In the genomic region with DNA sequence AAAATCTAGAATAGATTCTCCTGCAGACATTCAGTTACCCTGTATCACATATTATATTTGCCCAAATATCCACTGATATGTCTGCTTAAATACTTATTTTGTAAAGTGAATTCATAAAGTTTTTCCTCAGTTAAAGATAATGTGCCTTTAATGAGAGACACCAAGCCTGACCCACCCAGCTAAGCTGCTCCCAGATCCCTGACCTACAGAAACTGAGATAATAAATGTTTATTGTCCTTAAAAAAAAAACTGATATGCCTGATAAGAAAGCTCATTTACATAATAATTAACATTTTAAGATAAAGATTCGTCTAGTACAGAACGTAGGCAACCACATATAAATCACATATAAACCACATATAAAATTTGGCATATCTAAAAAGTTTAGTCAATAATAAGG, we compare ENCODE assay signal across 20 cellular contexts.
DNase-seq lines count a peak whose midpoint lies in the region; ATAC-seq, FAIRE-seq and TF ChIP-seq lines count a peak whose summit lies in the region.
"Had no signal": no experiment of that assay in that cellular context is flagged by ENCODE, and none has a peak within 500 bp of the region (broad histone marks: within the 10 kb centered on the region; RNA-seq: fewer than 3 reads in every experiment).

No MANE protein-coding gene starts in this region.

- H3K9me3 ChIP-seq in mucosa of descending colon, result no peaks in the 10 kb centered on the region
- no peaks in the 10 kb centered on the region for H3K9me3 ChIP-seq in small intestine (ENCODE audit: control insufficient read depth, low read depth)
- H3K9me3 ChIP-seq in PC-3 (ENCODE audit: low read length), result no peaks in the 10 kb centered on the region
- H3K9me3 ChIP-seq: A549; BLaER1 treated with 17β-estradiol and CSF1 and Interleukin-3, amounts not matched to agents 10 nM and 100 nM; Caco-2 had no signal

- no peaks in the 10 kb centered on the region for H3K9me2 ChIP-seq in PC-3 (replicated peaks; ENCODE audit: low read length)

- H3K36me3 ChIP-seq in mucosa of descending colon (ENCODE audit: low read depth) (no peaks in the 10 kb centered on the region), small intestine (ENCODE audit: control insufficient read depth in 2 of 2, insufficient read depth in 2 of 2, low read length in 2 of 2) (no peaks in the 10 kb centered on the region), PC-3 (ENCODE audit: low read depth, low read length) (no peaks in the 10 kb centered on the region)
- H3K36me3 ChIP-seq: BLaER1 treated with 17β-estradiol and CSF1 and Interleukin-3, amounts not matched to agents 10 nM and 100 nM had no signal

- POLR2A ChIA-PET in PC-3 (lab: Charles Lee; ENCODE audit: unreplicated experiment), result no interaction called here

- no peaks in the 10 kb centered on the region for H3F3A ChIP-seq in PC-3 (ENCODE audit: low read length, unreplicated experiment)

- intact Hi-C loops in mucosa of descending colon (cut with DNase I, micrococcal nuclease) (no loop called here), PC-3 (cut with micrococcal nuclease) (no loop called here)

- H4K20me1 ChIP-seq in PC-3 (ENCODE audit: low read length), result no peaks in the 10 kb centered on the region
- H4K20me1 ChIP-seq: BLaER1 treated with 17β-estradiol and CSF1 and Interleukin-3, amounts not matched to agents 10 nM and 100 nM had no signal

- DNase-seq in mucosa of descending colon, result peak in 1 of 3 donors; percentile 24
- DNase-seq in small intestine, result peak; percentile 16
- no peak for DNase-seq in T-helper 9 cell
- no peak for DNase-seq in PC-3
- DNase-seq: AML-193; Caco-2; Calu3; CD4-positive, alpha-beta T cell; CD8-positive, alpha-beta T cell; DMS79 treated with DMSO at 0.1 percent for 48 hours; GF-D8 had no signal

- H3K4me3 ChIP-seq in mucosa of descending colon, result no peak overlapping the region
- H3K4me3 ChIP-seq in small intestine (ENCODE audit: low read depth in 1 of 2, low read length in 2 of 2), result no peak overlapping the region
- no peak overlapping the region for H3K4me3 ChIP-seq in PC-3 (ENCODE audit: low read length)
- H3K4me3 ChIP-seq: A549; BLaER1 treated with 17β-estradiol and CSF1 and Interleukin-3, amounts not matched to agents 10 nM and 100 nM had no signal

- FAIRE-seq in colon (lab: Jason Lieb, UNC) (peak; percentile 84), small intestine (lab: Jason Lieb, UNC) (peak; percentile 55)
- FAIRE-seq: D721Med, G401.6, GM12891, GM19239 had no signal

- no peaks in the 10 kb centered on the region for H3K79me2 ChIP-seq in PC-3 (ENCODE audit: low read length)

- TF ChIP-seq CTCF in mucosa of descending colon (IDR thresholded peaks at IDR 0.05) (no peak), PC-3 (conservative IDR thresholded peaks at IDR 0.05; ENCODE audit: low read depth, low read length) (no peak)

- H2AFZ ChIP-seq in PC-3 (ENCODE audit: low read length), result no peak overlapping the region

- no peak overlapping the region for H3K4me2 ChIP-seq in PC-3 (ENCODE audit: low read length)
- H3K4me2 ChIP-seq: A549; BLaER1 treated with 17β-estradiol and CSF1 and Interleukin-3, amounts not matched to agents 10 nM and 100 nM had no signal

- CTCF ChIA-PET in PC-3 (lab: Charles Lee), result no interaction called here

- ATAC-seq in mucosa of descending colon, result peak; percentile 81
- ATAC-seq in PC-3, result no peak
- ATAC-seq: A549; CD8-positive, alpha-beta T cell had no signal

- H3K27ac ChIP-seq in small intestine (ENCODE audit: low read depth in 1 of 2, low read length in 1 of 2) (no peak overlapping the region), PC-3 (ENCODE audit: low read length) (no peak overlapping the region)
- H3K27ac ChIP-seq: 22Rv1; A549; BLaER1 treated with 17β-estradiol and CSF1 and Interleukin-3, amounts not matched to agents 10 nM and 100 nM; C4-2B had no signal

- 8 to 70% (median 45%) methylated on average over 2 of the region's 2 CpGs for WGBS in small intestine, 3 donors

- H3K27me3 ChIP-seq in small intestine (ENCODE audit: control insufficient read depth in 2 of 2, insufficient read depth in 2 of 2, low read length in 2 of 2) (no peaks in the 10 kb centered on the region), PC-3 (ENCODE audit: low read length) (no peaks in the 10 kb centered on the region)
- H3K27me3 ChIP-seq: BLaER1 treated with 17β-estradiol and CSF1 and Interleukin-3, amounts not matched to agents 10 nM and 100 nM had no signal

- no TSS peak for BruUV-seq in PC-3 (replicated peaks; lab: Mats Ljungman, UMichigan)

- H3K4me1 ChIP-seq in mucosa of descending colon (ENCODE audit: low read depth), result peaks cover 5% of the 10 kb centered on the region
- peaks cover 0 to 2% of the 10 kb centered on the region in 2 donors for H3K4me1 ChIP-seq in small intestine (ENCODE audit: control insufficient read depth in 2 of 2, insufficient read depth in 1 of 2, low read depth in 1 of 2, low read length in 1 of 2)
- H3K4me1 ChIP-seq in PC-3 (ENCODE audit: insufficient read depth, low read length), result no peaks in the 10 kb centered on the region
- H3K4me1 ChIP-seq: A549; BLaER1 treated with 17β-estradiol and CSF1 and Interleukin-3, amounts not matched to agents 10 nM and 100 nM; Caco-2 had no signal

- no peak overlapping the region for H3K9ac ChIP-seq in PC-3 (ENCODE audit: low read length)
- H3K9ac ChIP-seq: BLaER1 treated with 17β-estradiol and CSF1 and Interleukin-3, amounts not matched to agents 10 nM and 100 nM had no signal
